Comparison of ENCODE assay signal across 8 cellular contexts in the genomic region with DNA sequence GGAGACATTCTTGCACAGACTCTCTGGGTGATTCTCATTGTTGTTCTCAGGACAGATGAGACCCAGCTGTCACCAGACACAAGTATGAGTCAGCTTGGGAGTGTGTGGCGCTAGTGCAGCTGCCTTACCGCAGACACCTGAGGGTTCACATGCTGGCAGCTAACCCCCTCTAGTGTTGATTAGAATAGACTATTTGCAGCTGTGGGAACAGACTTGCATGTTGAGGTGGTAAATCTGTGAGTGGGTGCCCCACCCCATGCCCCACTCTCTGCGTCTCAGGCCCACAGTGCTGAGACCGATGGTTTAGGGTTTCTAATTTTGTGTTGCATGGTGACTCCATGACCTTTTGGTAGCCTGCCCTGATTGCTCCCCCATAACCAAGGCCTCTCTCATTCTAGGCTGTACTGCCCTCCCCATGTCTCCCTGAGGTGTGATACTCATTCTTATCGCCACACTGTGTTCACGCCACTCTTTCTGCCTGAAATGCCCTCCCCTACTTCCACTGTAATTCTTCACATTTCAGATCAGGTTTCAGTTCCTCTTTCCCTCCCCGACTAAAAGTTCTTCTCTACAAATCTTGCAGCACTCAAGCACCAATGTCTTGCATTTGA.
DNase-seq lines count a peak whose midpoint lies in the region; ATAC-seq and TF ChIP-seq lines count a peak whose summit lies in the region.

No MANE protein-coding gene starts in this region.

- no peaks in the 10 kb centered on the region for H3K4me1 ChIP-seq in uterus

- H3K9me3 ChIP-seq in uterus, result no peaks in the 10 kb centered on the region

- no peak for TF ChIP-seq CTCF in uterus (IDR thresholded peaks at IDR 0.05)

- H3K27me3 ChIP-seq in uterus, result no peaks in the 10 kb centered on the region

- H3K4me3 ChIP-seq in skeletal muscle cell (ENCODE audit: low read depth, low read length), result no peak overlapping the region
- no peak overlapping the region for H3K4me3 ChIP-seq in uterus

- H3K27ac ChIP-seq in epithelial cell of prostate (no peak overlapping the region), uterus (no peak overlapping the region)

- ATAC-seq in GM19463 (IDR thresholded peaks at IDR 0.05; ENCODE audit: unreplicated experiment) (peak; percentile 91), HG03342 (IDR thresholded peaks at IDR 0.05; ENCODE audit: unreplicated experiment) (peak; percentile 94)

- no peak for TF ChIP-seq POLR2A in uterus (IDR thresholded peaks at IDR 0.05)

- DNase-seq in GM03348 (ENCODE audit: low spot score) (peak; percentile 76), NCI-H69 (lab: John Stamatoyannopoulos, UW) (peak; percentile 96), epithelial cell of prostate (ENCODE audit: low read depth, low spot score) (peak; percentile 6), skeletal muscle cell (ENCODE audit: low read depth) (peak; percentile 36), DMS 273 treated with DMSO at 0.1 percent for 48 hours (lab: John Stamatoyannopoulos, UW) (no peak), uterus (no peak)

- intact Hi-C loops in uterus (cut with DNase I; ENCODE audit: low total_unique reads), result no loop called here

- no peaks in the 10 kb centered on the region for H3K36me3 ChIP-seq in uterus

Comparison
In these comparisons a context has a peak if more than half of its experiments do, and no peak if none do; other contexts are left out.
1. DNase-seq: peak in GM03348 (single experiment), NCI-H69 (single experiment), epithelial cell of prostate (single experiment) and skeletal muscle cell (single experiment); none in DMS 273 treated with DMSO at 0.1 percent for 48 hours (single experiment) and uterus (0 of 2).